Comparison of ENCODE assay signal across 1 cellular context in genomic region chr22:21865041-21865440, GRCh38.
TF ChIP-seq lines count a peak whose summit lies in the region.

No MANE protein-coding gene starts in this region.

TF ChIP-seq in GM12878, 131 proteins besides CTCF, POLR2A, EP300 and RAD21 (continued from another document):
- no peak for TF ChIP-seq ATF2 (IDR thresholded peaks at IDR 0.05; ENCODE audit: low read length)
- TF ChIP-seq IRF4 (IDR thresholded peaks at IDR 0.05; ENCODE audit: low read depth, low read length) = 0 out of 2 replicates have a peak, but pooled peaks have one; percentile 35
- TF ChIP-seq MXI1 (IDR thresholded peaks at IDR 0.05; ENCODE audit: low read depth, low read length) = no peak
- no peak for TF ChIP-seq JUND (IDR thresholded peaks at IDR 0.05; ENCODE audit: low read depth, low read length)
- no peak for TF ChIP-seq WRNIP1 (IDR thresholded peaks at IDR 0.05; ENCODE audit: borderline replicate concordance, low read depth, low read length)
- TF ChIP-seq NR2F1 (conservative IDR thresholded peaks at IDR 0.05) = peak; percentile 25; the same call in 1 of the 2 replicates
- no peak for TF ChIP-seq HDAC2 (IDR thresholded peaks at IDR 0.05)
- peak; percentile 23; the same call in 1 of the 2 replicates for TF ChIP-seq RUNX3 (IDR thresholded peaks at IDR 0.05; ENCODE audit: low read length)
- TF ChIP-seq JUNB (IDR thresholded peaks at IDR 0.05) = peak; percentile 18; the same call in 1 of the 2 replicates
- TF ChIP-seq E4F1 (IDR thresholded peaks at IDR 0.05; ENCODE audit: borderline replicate concordance, partially characterized antibody) = no peak
- TF ChIP-seq DPF2 (IDR thresholded peaks at IDR 0.05) = no peak
- no peak for TF ChIP-seq SREBF2 (IDR thresholded peaks at IDR 0.05; ENCODE audit: low read length)
